6 cellular contexts compared by ENCODE assay signal in the genomic region with DNA sequence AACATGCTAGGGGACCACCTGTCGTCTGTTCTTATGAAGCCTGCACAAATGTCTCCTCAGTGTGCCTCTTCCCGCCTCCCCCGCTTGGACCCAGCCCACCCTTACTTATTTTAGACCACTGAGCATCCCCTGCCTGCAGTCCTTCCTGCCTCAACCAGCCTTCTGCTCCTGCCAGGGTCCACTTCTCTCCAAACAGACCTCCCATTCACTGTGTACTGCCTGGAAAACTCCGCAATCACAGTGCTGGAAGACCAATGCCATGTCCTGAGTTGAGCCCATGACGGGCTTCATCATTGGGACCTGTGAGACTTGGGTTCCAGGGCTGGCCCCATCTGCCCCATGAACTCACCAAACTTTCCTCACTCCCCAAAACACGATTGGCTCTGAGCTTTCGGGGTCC.
"Had no signal": no experiment of that assay in that cellular context is flagged by ENCODE, and none has a peak within 500 bp of the region (broad histone marks: within the 10 kb centered on the region; RNA-seq: fewer than 3 reads in every experiment).

No MANE protein-coding gene starts in this region.

- FAIRE-seq: HTR-8/SVneo, K562 had no signal

- DNase-seq: H9, HCEC 1CT, IMR-90 had no signal

- H3K4me2 ChIP-seq: GM23338 had no signal

- H2AFZ ChIP-seq: GM23338 had no signal

- H3K4me3 ChIP-seq: GM23338, K562 had no signal

- ATAC-seq: GM23338, K562 had no signal
